Comparison of ENCODE assay signal across 36 cellular contexts in genomic region chr9:97096793-97097192, GRCh38.
"Had no signal": no experiment of that assay in that cellular context is flagged by ENCODE, and none has a peak within 500 bp of the region (broad histone marks: within the 10 kb centered on the region; RNA-seq: fewer than 3 reads in every experiment).

No MANE protein-coding gene starts in this region.

- H3K36me3 ChIP-seq: MG63 had no signal

- H3K9me3 ChIP-seq: MG63 had no signal

- H3K27ac ChIP-seq: KMS-11 had no signal

- DNase-seq: Karpas-422, Kasumi-1, KG1, MG63, MM.1S, MV-4-11, NCI-H1048, NCI-H1092, NCI-H1092 treated with DMSO at 0.1 percent for 48 hours, NCI-H1105, NCI-H1105 treated with DMSO at 0.1 percent for 48 hours, NCI-H1417, NCI-H1417 treated with DMSO at 0.1 percent for 48 hours, NCI-H1436, NCI-H1436 treated with DMSO at 0.1 percent for 48 hours, NCI-H146, NCI-H1694, NCI-H1694 treated with DMSO at 0.1 percent for 48 hours, NCI-H187, NCI-H187 treated with DMSO at 0.1 percent for 48 hours, NCI-H1930, NCI-H2029, NCI-H2029 treated with DMSO at 0.1 percent for 48 hours, NCI-H2081, NCI-H2081 treated with DMSO at 0.1 percent for 48 hours, NCI-H2107, NCI-H2171, NCI-H2171 treated with DMSO at 0.1 percent for 48 hours, NCI-H2227 treated with DMSO at 0.1 percent for 48 hours, NCI-H226, NCI-H345, NCI-H446, NCI-H446 treated with DMSO at 0.1 percent for 48 hours, NCI-H510A, NCI-H510A treated with DMSO at 0.1 percent for 48 hours had no signal

- H3K9ac ChIP-seq: KMS-11 had no signal

- H3K4me3 ChIP-seq: MG63 had no signal

- H3K4me2 ChIP-seq: KMS-11 had no signal
